In genomic region chr22:43988960-43989359, GRCh38 we compare ENCODE assay signal across 1 cellular context.
TF ChIP-seq lines count a peak whose summit lies in the region.

No MANE protein-coding gene starts in this region.

TF ChIP-seq in SK-N-SH treated with all-trans-retinoic acid at 6 μM for 48 hours, 23 proteins besides CTCF, POLR2A, EP300 and RAD21 (continued from another document):
- TF ChIP-seq ARNTL (CRISPR knock-in tag; IDR thresholded peaks at IDR 0.05; ENCODE audit: borderline replicate concordance, low read depth) (no peak), RARB (CRISPR knock-in tag; IDR thresholded peaks at IDR 0.05) (no peak), ESRRG (CRISPR knock-in tag; IDR thresholded peaks at IDR 0.05) (no peak), ZNF70 (CRISPR knock-in tag; IDR thresholded peaks at IDR 0.05) (no peak), ZNF8 (CRISPR knock-in tag; IDR thresholded peaks at IDR 0.05) (no peak), GLIS3 (CRISPR knock-in tag; IDR thresholded peaks at IDR 0.05) (no peak), ISL1 (CRISPR knock-in tag; IDR thresholded peaks at IDR 0.05) (no peak), CREB5 (CRISPR knock-in tag; IDR thresholded peaks at IDR 0.05; ENCODE audit: low read depth) (no peak), PPARA (CRISPR knock-in tag; IDR thresholded peaks at IDR 0.05; ENCODE audit: borderline replicate concordance) (no peak), TCF4 (CRISPR knock-in tag; IDR thresholded peaks at IDR 0.05; ENCODE audit: borderline replicate concordance) (no peak), ZC3H10 (CRISPR knock-in tag; IDR thresholded peaks at IDR 0.05) (no peak)
- TF ChIP-seq, protein P1, sequence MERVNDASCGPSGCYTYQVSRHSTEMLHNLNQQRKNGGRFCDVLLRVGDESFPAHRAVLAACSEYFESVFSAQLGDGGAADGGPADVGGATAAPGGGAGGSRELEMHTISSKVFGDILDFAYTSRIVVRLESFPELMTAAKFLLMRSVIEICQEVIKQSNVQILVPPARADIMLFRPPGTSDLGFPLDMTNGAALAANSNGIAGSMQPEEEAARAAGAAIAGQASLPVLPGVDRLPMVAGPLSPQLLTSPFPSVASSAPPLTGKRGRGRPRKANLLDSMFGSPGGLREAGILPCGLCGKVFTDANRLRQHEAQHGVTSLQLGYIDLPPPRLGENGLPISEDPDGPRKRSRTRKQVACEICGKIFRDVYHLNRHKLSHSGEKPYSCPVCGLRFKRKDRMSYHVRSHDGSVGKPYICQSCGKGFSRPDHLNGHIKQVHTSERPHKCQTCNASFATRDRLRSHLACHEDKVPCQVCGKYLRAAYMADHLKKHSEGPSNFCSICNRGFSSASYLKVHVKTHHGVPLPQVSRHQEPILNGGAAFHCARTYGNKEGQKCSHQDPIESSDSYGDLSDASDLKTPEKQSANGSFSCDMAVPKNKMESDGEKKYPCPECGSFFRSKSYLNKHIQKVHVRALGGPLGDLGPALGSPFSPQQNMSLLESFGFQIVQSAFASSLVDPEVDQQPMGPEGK (CRISPR knock-in tag; IDR thresholded peaks at IDR 0.05; ENCODE audit: borderline replicate concordance): no peak
- TF ChIP-seq, protein P2, sequence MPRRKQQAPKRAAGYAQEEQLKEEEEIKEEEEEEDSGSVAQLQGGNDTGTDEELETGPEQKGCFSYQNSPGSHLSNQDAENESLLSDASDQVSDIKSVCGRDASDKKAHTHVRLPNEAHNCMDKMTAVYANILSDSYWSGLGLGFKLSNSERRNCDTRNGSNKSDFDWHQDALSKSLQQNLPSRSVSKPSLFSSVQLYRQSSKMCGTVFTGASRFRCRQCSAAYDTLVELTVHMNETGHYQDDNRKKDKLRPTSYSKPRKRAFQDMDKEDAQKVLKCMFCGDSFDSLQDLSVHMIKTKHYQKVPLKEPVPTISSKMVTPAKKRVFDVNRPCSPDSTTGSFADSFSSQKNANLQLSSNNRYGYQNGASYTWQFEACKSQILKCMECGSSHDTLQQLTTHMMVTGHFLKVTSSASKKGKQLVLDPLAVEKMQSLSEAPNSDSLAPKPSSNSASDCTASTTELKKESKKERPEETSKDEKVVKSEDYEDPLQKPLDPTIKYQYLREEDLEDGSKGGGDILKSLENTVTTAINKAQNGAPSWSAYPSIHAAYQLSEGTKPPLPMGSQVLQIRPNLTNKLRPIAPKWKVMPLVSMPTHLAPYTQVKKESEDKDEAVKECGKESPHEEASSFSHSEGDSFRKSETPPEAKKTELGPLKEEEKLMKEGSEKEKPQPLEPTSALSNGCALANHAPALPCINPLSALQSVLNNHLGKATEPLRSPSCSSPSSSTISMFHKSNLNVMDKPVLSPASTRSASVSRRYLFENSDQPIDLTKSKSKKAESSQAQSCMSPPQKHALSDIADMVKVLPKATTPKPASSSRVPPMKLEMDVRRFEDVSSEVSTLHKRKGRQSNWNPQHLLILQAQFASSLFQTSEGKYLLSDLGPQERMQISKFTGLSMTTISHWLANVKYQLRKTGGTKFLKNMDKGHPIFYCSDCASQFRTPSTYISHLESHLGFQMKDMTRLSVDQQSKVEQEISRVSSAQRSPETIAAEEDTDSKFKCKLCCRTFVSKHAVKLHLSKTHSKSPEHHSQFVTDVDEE (CRISPR knock-in tag; IDR thresholded peaks at IDR 0.05): no peak
